In genomic region chr15:92502930-92503329, GRCh38 we compare ENCODE assay signal across 36 cellular contexts.
"Had no signal": no experiment of that assay in that cellular context is flagged by ENCODE, and none has a peak within 500 bp of the region (broad histone marks: within the 10 kb centered on the region; RNA-seq: fewer than 3 reads in every experiment).

No MANE protein-coding gene starts in this region.

- H3K27ac Mint-ChIP-seq: activated B cell treated with CpG ODN at 0.5 μM for 24 hours; activated CD4-positive, alpha-beta memory T cell treated with anti-CD3 and anti-CD28 coated beads for 36 hours; activated CD4-positive, alpha-beta T cell treated with anti-CD3 and anti-CD28 coated beads, Interleukin-2, amount 10 ng/mL, durations not matched to agents 24 days and 14 days; activated CD8-positive, alpha-beta T cell treated with anti-CD3 and anti-CD28 coated beads for 36 hours; activated naive CD4-positive, alpha-beta T cell treated with anti-CD3 and anti-CD28 coated beads for 36 hours; activated naive CD4-positive, alpha-beta T cell treated with anti-CD3 and anti-CD28 coated beads, Interleukin-2, amount 50 U/mL, for 72 hours; activated naive CD8-positive, alpha-beta T cell treated with anti-CD3 and anti-CD28 coated beads for 36 hours; activated T-helper 1 cell treated with anti-CD3 and anti-CD28 coated beads, Interleukin-12 subunit alpha, Interleukin-12 subunit beta, Interleukin-2, Interleukin-4 antibody, amounts not matched to agents 30 ng/mL and 10 ng/mL and 1 ng/mL, durations not matched to agents 14 hours and 24 hours and 36 hours; activated T-helper 17 cell treated with anti-CD3 and anti-CD28 coated beads, Interleukin-2, amount 50 U/mL, for 72 hours; T-helper 1 cell treated with Interleukin-12 subunit alpha and Interleukin-12 subunit beta and Interleukin-4 antibody, amounts not matched to agents 30 μg/mL and 1 μg/mL, for 36 hours; T-helper 2 cell treated with Interferon-gamma antibody and Interleukin-4, amounts not matched to agents 5 μg/mL and 100 μg/mL, for 36 hours had no signal

- H3K9me3 Mint-ChIP-seq: activated T-helper 1 cell treated with anti-CD3 and anti-CD28 coated beads, Interleukin-12 subunit alpha, Interleukin-12 subunit beta, Interleukin-2, Interleukin-4 antibody, amounts not matched to agents 30 ng/mL and 10 ng/mL and 1 ng/mL, durations not matched to agents 14 hours and 24 hours and 36 hours had no signal

- FAIRE-seq: astrocyte, TTC549 had no signal

- H3K4me3 ChIP-seq: adrenal gland, body of pancreas, breast epithelium had no signal

- H3K36me3 Mint-ChIP-seq: activated CD4-positive, alpha-beta memory T cell treated with anti-CD3 and anti-CD28 coated beads for 36 hours; activated naive CD4-positive, alpha-beta T cell treated with anti-CD3 and anti-CD28 coated beads, Interleukin-2, amount 50 U/mL, for 72 hours; activated naive CD8-positive, alpha-beta T cell treated with anti-CD3 and anti-CD28 coated beads for 36 hours had no signal

- H3K27me3 ChIP-seq: adrenal gland, body of pancreas, brain microvascular endothelial cell, breast epithelium had no signal

- ATAC-seq: activated CD8-positive, alpha-beta T cell treated with anti-CD3 and anti-CD28 coated beads for 36 hours; activated naive CD4-positive, alpha-beta T cell treated with anti-CD3 and anti-CD28 coated beads, Interleukin-2, amount 50 U/mL, for 72 hours; activated T-cell treated with anti-CD3 and anti-CD28 coated beads, Interleukin-2, amount 50 U/mL, for 4 hours; activated T-helper 17 cell treated with anti-CD3 and anti-CD28 coated beads, Interleukin-2, amount 50 U/mL, for 72 hours; body of pancreas had no signal

- H3K9me3 ChIP-seq: body of pancreas had no signal

- H3K4me3 Mint-ChIP-seq: activated B cell treated with CpG ODN at 0.5 μM for 24 hours; activated CD4-positive, alpha-beta memory T cell treated with anti-CD3 and anti-CD28 coated beads for 36 hours; activated CD4-positive, alpha-beta T cell treated with anti-CD3 and anti-CD28 coated beads, Interleukin-2, amount 10 ng/mL, durations not matched to agents 24 days and 14 days; activated CD8-positive, alpha-beta T cell treated with anti-CD3 and anti-CD28 coated beads for 36 hours; activated naive CD4-positive, alpha-beta T cell treated with anti-CD3 and anti-CD28 coated beads for 36 hours; activated naive CD8-positive, alpha-beta T cell treated with anti-CD3 and anti-CD28 coated beads for 36 hours; activated T-cell treated with anti-CD3 and anti-CD28 coated beads, Interleukin-2, amount 50 U/mL, for 4 hours; activated T-cell treated with anti-CD3 and anti-CD28 coated beads, Interleukin-2, amount 50 U/mL, for 72 hours; activated T-helper 1 cell treated with anti-CD3 and anti-CD28 coated beads, Interleukin-12 subunit alpha, Interleukin-12 subunit beta, Interleukin-2, Interleukin-4 antibody, amounts not matched to agents 30 ng/mL and 10 ng/mL and 1 ng/mL, durations not matched to agents 14 hours and 24 hours and 36 hours; activated T-helper 17 cell treated with anti-CD3 and anti-CD28 coated beads, Interleukin-2, amount 50 U/mL, for 72 hours; T-helper 1 cell treated with Interleukin-12 subunit alpha and Interleukin-12 subunit beta and Interleukin-4 antibody, amounts not matched to agents 30 μg/mL and 1 μg/mL, for 36 hours; T-helper 2 cell treated with Interferon-gamma antibody and Interleukin-4, amounts not matched to agents 5 μg/mL and 100 μg/mL, for 36 hours had no signal

- H3K4me1 Mint-ChIP-seq: activated B cell treated with CpG ODN at 0.5 μM for 24 hours; activated CD4-positive, alpha-beta T cell treated with anti-CD3 and anti-CD28 coated beads, Interleukin-2, amount 10 ng/mL, durations not matched to agents 24 days and 14 days; activated T-helper 17 cell treated with anti-CD3 and anti-CD28 coated beads, Interleukin-2, amount 50 U/mL, for 72 hours had no signal

- H3K27ac ChIP-seq: adrenal gland, body of pancreas, brain microvascular endothelial cell, breast epithelium, VCaP had no signal

- H3K4me1 ChIP-seq: adrenal gland, body of pancreas, breast epithelium had no signal

- DNase-seq: activated B cell treated with CpG ODN at 0.5 μM for 24 hours; activated CD4-positive, alpha-beta memory T cell treated with anti-CD3 and anti-CD28 coated beads for 36 hours; activated CD4-positive, alpha-beta T cell treated with anti-CD3 and anti-CD28 coated beads for 4 hours; activated CD4-positive, alpha-beta T cell treated with anti-CD3 and anti-CD28 coated beads, Interleukin-2, amount 10 ng/mL, durations not matched to agents 24 days and 14 days; activated CD4-positive, alpha-beta T cell treated with anti-CD3 and anti-CD28 coated beads, Interleukin-2, amount 50 U/mL, for 1 hour; activated CD4-positive, alpha-beta T cell treated with anti-CD3 and anti-CD28 coated beads, Interleukin-2, amount 50 U/mL, for 4 hours; activated CD4-positive, CD25-positive, alpha-beta regulatory T cell treated with anti-CD3 and anti-CD28 coated beads, Interleukin-2, amount 50 U/mL, for 72 hours; activated CD8-positive, alpha-beta memory T cell treated with anti-CD3 and anti-CD28 coated beads, Interleukin-2, amount 50 U/mL, for 4 hours; activated CD8-positive, alpha-beta T cell treated with anti-CD3 and anti-CD28 coated beads for 36 hours; activated effector memory CD4-positive, alpha-beta T cell treated with anti-CD3 and anti-CD28 coated beads, Interleukin-2, amount 50 U/mL, for 16 hours; activated gamma-delta T cell treated with Interleukin-2 at 50 U/mL for 16 hours; activated naive CD4-positive, alpha-beta T cell; activated naive CD4-positive, alpha-beta T cell treated with anti-CD3 and anti-CD28 coated beads for 36 hours; activated naive CD4-positive, alpha-beta T cell treated with anti-CD3 and anti-CD28 coated beads, Interleukin-2, amount 50 U/mL, for 16 hours; activated naive CD8-positive, alpha-beta T cell treated with anti-CD3 and anti-CD28 coated beads for 36 hours; activated T-cell treated with anti-CD3 and anti-CD28 coated beads for 4 hours; activated T-cell treated with anti-CD3 and anti-CD28 coated beads, Interleukin-2, amount 50 U/mL, for 1 hour; activated T-cell treated with anti-CD3 and anti-CD28 coated beads, Interleukin-2, amount 50 U/mL, for 4 hours; activated T-cell treated with anti-CD3 and anti-CD28 coated beads, Interleukin-2, amount 50 U/mL, for 72 hours; adrenal gland; amniotic stem cell; aorta; body of pancreas; brain microvascular endothelial cell; central memory CD4-positive, alpha-beta T cell; T-helper 2 cell; T-helper 9 cell had no signal

- H3K36me3 ChIP-seq: adrenal gland, brain microvascular endothelial cell, breast epithelium had no signal
